In the genomic region with DNA sequence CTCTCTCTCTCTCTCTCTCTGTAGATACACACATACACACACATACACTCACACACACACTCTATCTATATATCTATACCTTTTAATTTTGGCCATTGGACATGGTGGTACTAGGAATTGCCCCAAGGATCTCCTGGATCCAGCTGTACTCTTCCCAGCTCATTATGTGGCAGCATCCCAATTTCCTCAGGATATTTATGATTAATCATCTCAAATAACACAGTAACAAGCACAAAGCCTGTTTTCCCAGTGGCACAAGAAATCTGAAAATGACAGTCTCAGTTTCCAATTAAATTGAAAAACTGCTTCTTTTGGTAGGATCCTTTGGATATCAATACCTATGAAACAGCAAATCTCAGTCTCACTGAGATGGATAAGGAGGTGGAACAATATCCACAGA, we compare ENCODE assay signal across 25 cellular contexts.
"Had no signal": no experiment of that assay in that cellular context is flagged by ENCODE, and none has a peak within 500 bp of the region (broad histone marks: within the 10 kb centered on the region; RNA-seq: fewer than 3 reads in every experiment).

No MANE protein-coding gene starts in this region.

- H3K9me3 Mint-ChIP-seq: IgD-negative memory B cell had no signal

- H3K4me3 ChIP-seq: K562, Peyer's patch, SJSA1, SK-N-MC had no signal

- H3K4me2 ChIP-seq: KMS-11 had no signal

- H3K4me3 Mint-ChIP-seq: IgD-negative memory B cell had no signal

- H3K4me1 ChIP-seq: SJSA1 had no signal

- H3K27me3 ChIP-seq: Peyer's patch, SJSA1 had no signal

- DNase-seq: Kasumi-1, MV-4-11, NCI-H1048, NCI-H1105, NCI-H1417, NCI-H1436 treated with DMSO at 0.1 percent for 48 hours, NCI-H1694, NCI-H187 treated with DMSO at 0.1 percent for 48 hours, NCI-H2029 treated with DMSO at 0.1 percent for 48 hours, NCI-H2171 treated with DMSO at 0.1 percent for 48 hours, NCI-H446, NCI-H510A, NCI-H524 treated with DMSO at 0.1 percent for 48 hours, NCI-H69, NCI-H774, Peyer's patch, Right ventricle myocardium superior, SIG-M5 had no signal

- H3K27ac Mint-ChIP-seq: IgD-negative memory B cell had no signal

- H3K27ac ChIP-seq: HL-60, KMS-11, Peyer's patch, SJSA1, SK-N-MC had no signal

- H3K36me3 Mint-ChIP-seq: IgD-negative memory B cell had no signal

- H3K9me3 ChIP-seq: Peyer's patch, SJSA1 had no signal

- ATAC-seq: K562 had no signal

- H3K9ac ChIP-seq: KMS-11 had no signal

- H3K36me3 ChIP-seq: Peyer's patch, SJSA1 had no signal

- FAIRE-seq: HTR-8/SVneo, K562 had no signal
